Comparison of ENCODE assay signal across 2 cellular contexts in the genomic region with DNA sequence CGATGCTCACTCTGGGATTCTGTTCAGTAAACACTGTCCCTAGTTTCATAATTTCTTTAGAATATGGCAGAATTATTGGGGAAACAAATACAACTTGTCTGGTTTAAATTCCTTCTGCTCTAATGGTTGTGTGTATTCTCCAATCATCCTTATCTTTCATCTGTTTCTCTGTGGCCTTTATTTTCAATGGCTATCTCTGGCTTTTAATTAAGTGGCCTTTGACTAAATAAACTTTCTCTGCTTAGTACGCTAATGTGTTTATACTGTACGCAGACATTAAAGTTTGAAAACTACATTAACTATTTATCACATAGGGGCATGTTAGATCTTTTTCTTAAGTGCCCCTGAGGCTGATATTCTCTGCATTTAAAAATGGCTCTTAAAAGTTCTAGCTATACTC.
A peak's percentile ranks its signal among the peaks of the same experiment; 100 is the strongest.
TF ChIP-seq lines count a peak whose summit lies in the region.

No MANE protein-coding gene starts in this region.

TF ChIP-seq in HEK293, 187 proteins besides CTCF, POLR2A, EP300 and RAD21 (continued from another document and continues in another):
- TF ChIP-seq, protein P1, sequence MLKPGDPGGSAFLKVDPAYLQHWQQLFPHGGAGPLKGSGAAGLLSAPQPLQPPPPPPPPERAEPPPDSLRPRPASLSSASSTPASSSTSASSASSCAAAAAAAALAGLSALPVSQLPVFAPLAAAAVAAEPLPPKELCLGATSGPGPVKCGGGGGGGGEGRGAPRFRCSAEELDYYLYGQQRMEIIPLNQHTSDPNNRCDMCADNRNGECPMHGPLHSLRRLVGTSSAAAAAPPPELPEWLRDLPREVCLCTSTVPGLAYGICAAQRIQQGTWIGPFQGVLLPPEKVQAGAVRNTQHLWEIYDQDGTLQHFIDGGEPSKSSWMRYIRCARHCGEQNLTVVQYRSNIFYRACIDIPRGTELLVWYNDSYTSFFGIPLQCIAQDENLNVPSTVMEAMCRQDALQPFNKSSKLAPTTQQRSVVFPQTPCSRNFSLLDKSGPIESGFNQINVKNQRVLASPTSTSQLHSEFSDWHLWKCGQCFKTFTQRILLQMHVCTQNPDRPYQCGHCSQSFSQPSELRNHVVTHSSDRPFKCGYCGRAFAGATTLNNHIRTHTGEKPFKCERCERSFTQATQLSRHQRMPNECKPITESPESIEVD (tag by site-specific recombination; IDR thresholded peaks at IDR 0.05) = peak; percentile 44; the same call in 1 of the 2 replicates
- peak; percentile 18; the same call in 1 of the 2 replicates for TF ChIP-seq OSR2 (tag by site-specific recombination; IDR thresholded peaks at IDR 0.05)
- no peak for TF ChIP-seq GLIS2 (tag by site-specific recombination; IDR thresholded peaks at IDR 0.05)
- no peak for TF ChIP-seq ZNF658 (tag by site-specific recombination; IDR thresholded peaks at IDR 0.05)
- peak; percentile 73; the same call in 1 of the 2 replicates for TF ChIP-seq TCF7L2 (IDR thresholded peaks at IDR 0.05; ENCODE audit: borderline replicate concordance, low read depth, low read length)
- TF ChIP-seq ZNF133 (tag by site-specific recombination; IDR thresholded peaks at IDR 0.05) = no peak
- no peak for TF ChIP-seq PRDM1 (tag by site-specific recombination; IDR thresholded peaks at IDR 0.05)
- no peak for TF ChIP-seq SALL2 (tag by site-specific recombination; IDR thresholded peaks at IDR 0.05; ENCODE audit: borderline replicate concordance)
- no peak for TF ChIP-seq ZNF654 (tag by site-specific recombination; IDR thresholded peaks at IDR 0.05; ENCODE audit: low read depth)
- TF ChIP-seq ZNF248 (tag by site-specific recombination; IDR thresholded peaks at IDR 0.05) = no peak
- no peak for TF ChIP-seq ZNF560 (tag by site-specific recombination; IDR thresholded peaks at IDR 0.05; ENCODE audit: borderline replicate concordance)
- TF ChIP-seq, protein P2, sequence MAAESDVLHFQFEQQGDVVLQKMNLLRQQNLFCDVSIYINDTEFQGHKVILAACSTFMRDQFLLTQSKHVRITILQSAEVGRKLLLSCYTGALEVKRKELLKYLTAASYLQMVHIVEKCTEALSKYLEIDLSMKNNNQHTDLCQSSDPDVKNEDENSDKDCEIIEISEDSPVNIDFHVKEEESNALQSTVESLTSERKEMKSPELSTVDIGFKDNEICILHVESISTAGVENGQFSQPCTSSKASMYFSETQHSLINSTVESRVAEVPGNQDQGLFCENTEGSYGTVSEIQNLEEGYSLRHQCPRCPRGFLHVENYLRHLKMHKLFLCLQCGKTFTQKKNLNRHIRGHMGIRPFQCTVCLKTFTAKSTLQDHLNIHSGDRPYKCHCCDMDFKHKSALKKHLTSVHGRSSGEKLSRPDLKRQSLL (tag by site-specific recombination; IDR thresholded peaks at IDR 0.05) = no peak
- TF ChIP-seq ZNF391 (tag by site-specific recombination; IDR thresholded peaks at IDR 0.05; ENCODE audit: borderline replicate concordance, low read depth) = no peak
- TF ChIP-seq ZXDB (tag by site-specific recombination; IDR thresholded peaks at IDR 0.05) = peak; percentile 50; the same call in 1 of the 2 replicates
- no peak for TF ChIP-seq ZNF302 (tag by site-specific recombination; IDR thresholded peaks at IDR 0.05; ENCODE audit: low read depth)
- TF ChIP-seq ZNF19 (tag by site-specific recombination; IDR thresholded peaks at IDR 0.05; ENCODE audit: low read depth) = no peak
- no peak for TF ChIP-seq ZFP41 (tag by site-specific recombination; IDR thresholded peaks at IDR 0.05; ENCODE audit: borderline replicate concordance)
- TF ChIP-seq ZNF202 (tag by site-specific recombination; IDR thresholded peaks at IDR 0.05; ENCODE audit: borderline replicate concordance) = no peak
- TF ChIP-seq, protein P3, sequence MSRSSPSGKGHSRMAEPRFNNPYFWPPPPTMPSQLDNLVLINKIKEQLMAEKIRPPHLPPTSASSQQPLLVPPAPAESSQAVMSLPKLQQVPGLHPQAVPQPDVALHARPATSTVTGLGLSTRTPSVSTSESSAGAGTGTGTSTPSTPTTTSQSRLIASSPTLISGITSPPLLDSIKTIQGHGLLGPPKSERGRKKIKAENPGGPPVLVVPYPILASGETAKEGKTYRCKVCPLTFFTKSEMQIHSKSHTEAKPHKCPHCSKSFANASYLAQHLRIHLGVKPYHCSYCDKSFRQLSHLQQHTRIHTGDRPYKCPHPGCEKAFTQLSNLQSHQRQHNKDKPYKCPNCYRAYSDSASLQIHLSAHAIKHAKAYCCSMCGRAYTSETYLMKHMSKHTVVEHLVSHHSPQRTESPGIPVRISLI (tag by site-specific recombination; IDR thresholded peaks at IDR 0.05) = no peak
- no peak for TF ChIP-seq ZNF600 (tag by site-specific recombination; IDR thresholded peaks at IDR 0.05)
- TF ChIP-seq GLI4 (tag by site-specific recombination; IDR thresholded peaks at IDR 0.05) = no peak
- TF ChIP-seq YY2 (tag by site-specific recombination; IDR thresholded peaks at IDR 0.05) = no peak
- TF ChIP-seq ZNF514 (tag by site-specific recombination; IDR thresholded peaks at IDR 0.05) = no peak
- no peak for TF ChIP-seq ZNF24 (tag by site-specific recombination; IDR thresholded peaks at IDR 0.05)
- TF ChIP-seq FEZF1 (tag by site-specific recombination; IDR thresholded peaks at IDR 0.05) = peak; percentile 65
- no peak for TF ChIP-seq ZNF174 (tag by site-specific recombination; IDR thresholded peaks at IDR 0.05)
- 0 out of 2 replicates have a peak, but pooled peaks have one; percentile 36 for TF ChIP-seq ZNF843 (tag by site-specific recombination; IDR thresholded peaks at IDR 0.05)
- no peak for TF ChIP-seq ZBTB17 (tag by site-specific recombination; IDR thresholded peaks at IDR 0.05)
- TF ChIP-seq ZNF701 (tag by site-specific recombination; IDR thresholded peaks at IDR 0.05) = no peak
- no peak for TF ChIP-seq SP3 (tag by site-specific recombination; IDR thresholded peaks at IDR 0.05)

TF ChIP-seq in SK-N-SH, 30 proteins besides CTCF, POLR2A, EP300 and RAD21 (continued from another document):
- TF ChIP-seq, protein P4, sequence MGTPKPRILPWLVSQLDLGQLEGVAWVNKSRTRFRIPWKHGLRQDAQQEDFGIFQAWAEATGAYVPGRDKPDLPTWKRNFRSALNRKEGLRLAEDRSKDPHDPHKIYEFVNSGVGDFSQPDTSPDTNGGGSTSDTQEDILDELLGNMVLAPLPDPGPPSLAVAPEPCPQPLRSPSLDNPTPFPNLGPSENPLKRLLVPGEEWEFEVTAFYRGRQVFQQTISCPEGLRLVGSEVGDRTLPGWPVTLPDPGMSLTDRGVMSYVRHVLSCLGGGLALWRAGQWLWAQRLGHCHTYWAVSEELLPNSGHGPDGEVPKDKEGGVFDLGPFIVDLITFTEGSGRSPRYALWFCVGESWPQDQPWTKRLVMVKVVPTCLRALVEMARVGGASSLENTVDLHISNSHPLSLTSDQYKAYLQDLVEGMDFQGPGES (IDR thresholded peaks at IDR 0.05; ENCODE audit: low read depth, low read length) = no peak
